In genomic region chr3:50652709-50653108, GRCh38 we compare ENCODE assay signal across 8 cellular contexts. TPM values are rescaled to one million over a fixed set of nuclear protein-coding genes. Genes with fewer than 3 reads are reported as not detected.
DNase-seq lines count a peak whose midpoint lies in the region; ATAC-seq and TF ChIP-seq lines count a peak whose summit lies in the region.

No MANE protein-coding gene starts in this region.

- H3K4me3 ChIP-seq in astrocyte of the spinal cord (ENCODE audit: low read depth, low read length) (no peak overlapping the region), liver (ENCODE audit: low read depth in 1 of 3, low read length in 3 of 3) (no peak overlapping the region), upper lobe of right lung (no peak overlapping the region)

- TF ChIP-seq RAD21 in liver (IDR thresholded peaks at IDR 0.05) = peak; percentile 55 to 77

- intact Hi-C loops in upper lobe of right lung (cut with DNase I) = no loop called here

- peaks cover 0 to 7% (median 0%) of the 10 kb centered on the region in 4 donors for H3K36me3 ChIP-seq in liver (ENCODE audit: control insufficient read depth in 4 of 4, insufficient read depth in 3 of 4, low read depth in 1 of 4, low read length in 3 of 4)
- H3K36me3 ChIP-seq in upper lobe of right lung = peaks cover 9% of the 10 kb centered on the region

- ATAC-seq in upper lobe of right lung = peak; percentile 79
- ATAC-seq in GM18867 (IDR thresholded peaks at IDR 0.05; ENCODE audit: unreplicated experiment) = no peak

- H3K4me1 ChIP-seq in liver (ENCODE audit: control insufficient read depth in 4 of 4, insufficient read depth in 4 of 4, low read length in 3 of 4) = no peaks in the 10 kb centered on the region
- H3K4me1 ChIP-seq in upper lobe of right lung = no peaks in the 10 kb centered on the region

- DNase-seq in NCI-H82 (lab: John Stamatoyannopoulos, UW) (peak; percentile 56), NCI-H82 treated with DMSO at 0.1 percent for 48 hours (lab: John Stamatoyannopoulos, UW; ENCODE audit: unreplicated experiment) (no peak), T-helper 1 cell (peak; percentile 19 to 54 (median 35)), astrocyte of the spinal cord (ENCODE audit: low read depth, low spot score) (no peak), upper lobe of right lung (peak; percentile 75), COR-L47 (lab: John Stamatoyannopoulos, UW) (no peak)

- H3K9ac ChIP-seq in liver (ENCODE audit: low read depth in 1 of 2, low read length in 2 of 2) = no peak overlapping the region

- WGBS in liver = 66% methylated on average over 2 of the region's 2 CpGs

- TF ChIP-seq CTCF in astrocyte of the spinal cord (IDR thresholded peaks at IDR 0.05; ENCODE audit: low read depth, low read length) = peak; percentile 40
- peak; percentile 33 for TF ChIP-seq CTCF in liver (IDR thresholded peaks at IDR 0.05; ENCODE audit: low read depth, low read length, missing input control)
- peak; percentile 47 for TF ChIP-seq CTCF in upper lobe of right lung (IDR thresholded peaks at IDR 0.05)

- H3K27me3 ChIP-seq in liver (ENCODE audit: control insufficient read depth in 4 of 4, insufficient read depth in 4 of 4, low read length in 3 of 4) = no peaks in the 10 kb centered on the region
- H3K27me3 ChIP-seq in upper lobe of right lung = no peaks in the 10 kb centered on the region

- in situ Hi-C loops in astrocyte of the spinal cord (cut with HindIII; ENCODE audit: low sequenced_read_pairs) = no loop called here

- H3K27ac ChIP-seq in liver (ENCODE audit: low read depth in 1 of 2, low read length in 2 of 2) (no peak overlapping the region), upper lobe of right lung (no peak overlapping the region)

- H3K9me3 ChIP-seq in liver (ENCODE audit: control insufficient read depth in 4 of 4, low read length in 3 of 4) (no peaks in the 10 kb centered on the region), upper lobe of right lung (no peaks in the 10 kb centered on the region)

TF ChIP-seq in liver, 16 proteins besides CTCF, POLR2A, EP300 and RAD21:
- no peak for TF ChIP-seq HNF4A (conservative IDR thresholded peaks at IDR 0.05)
- no peak for TF ChIP-seq JUND (IDR thresholded peaks at IDR 0.05)
- no peak for TF ChIP-seq ATF3 (IDR thresholded peaks at IDR 0.05)
- TF ChIP-seq MAX (IDR thresholded peaks at IDR 0.05) = no peak
- no peak for TF ChIP-seq FOXA2 (IDR thresholded peaks at IDR 0.05)
- TF ChIP-seq NR2F2 (IDR thresholded peaks at IDR 0.05) = no peak
- TF ChIP-seq RXRA (IDR thresholded peaks at IDR 0.05) = no peak
- no peak for TF ChIP-seq ZBTB33 (IDR thresholded peaks at IDR 0.05)
- no peak for TF ChIP-seq YY1 (IDR thresholded peaks at IDR 0.05)
- TF ChIP-seq FOXA1 (IDR thresholded peaks at IDR 0.05) = no peak
- TF ChIP-seq REST (IDR thresholded peaks at IDR 0.05) = no peak

RNA-seq across cellular contexts. Expression of gene DOCK3, which starts 22.0 kb away (rescaled TPM):
- total RNA-seq in liver = under 1 TPM in 1 of 2 donors, not detected in 1; 0.08 TPM
- under 1 TPM; 0.01 to 0.06 TPM for polyA plus RNA-seq in liver
- 2.7 TPM for total RNA-seq in upper lobe of right lung

RNA-seq across cellular contexts. Expression of gene MAPKAPK3, which starts 35.8 kb away (rescaled TPM):
- total RNA-seq in liver = 10 to 100 TPM; 20.4 to 32.9 TPM
- 10 to 100 TPM; 13.9 to 17.5 TPM for polyA plus RNA-seq in liver
- total RNA-seq in upper lobe of right lung = 60.8 TPM

RNA-seq across cellular contexts. Expression of gene CISH, which starts 41.1 kb away (rescaled TPM):
- total RNA-seq in liver = 10 to 100 TPM in 1 of 2 donors, 1 to 10 TPM in 1; 4.7 to 30.6 TPM
- 10 to 100 TPM; 17.9 to 32.5 TPM for polyA plus RNA-seq in liver
- 71.6 TPM for total RNA-seq in upper lobe of right lung

Comparison
In these comparisons a context has a peak if more than half of its experiments do, and no peak if none do; other contexts are left out.
1. DNase-seq: peak in NCI-H82 (single experiment), T-helper 1 cell (5 of 5) and upper lobe of right lung (single experiment); none in NCI-H82 treated with DMSO at 0.1 percent for 48 hours (single experiment), astrocyte of the spinal cord (single experiment) and COR-L47 (single experiment).
2. Peak in every context shown above with its lines, with median percentiles within 50 percentile points of each other: CTCF ChIP-seq.